ENCODE assay signal across 9 cellular contexts in the genomic region with DNA sequence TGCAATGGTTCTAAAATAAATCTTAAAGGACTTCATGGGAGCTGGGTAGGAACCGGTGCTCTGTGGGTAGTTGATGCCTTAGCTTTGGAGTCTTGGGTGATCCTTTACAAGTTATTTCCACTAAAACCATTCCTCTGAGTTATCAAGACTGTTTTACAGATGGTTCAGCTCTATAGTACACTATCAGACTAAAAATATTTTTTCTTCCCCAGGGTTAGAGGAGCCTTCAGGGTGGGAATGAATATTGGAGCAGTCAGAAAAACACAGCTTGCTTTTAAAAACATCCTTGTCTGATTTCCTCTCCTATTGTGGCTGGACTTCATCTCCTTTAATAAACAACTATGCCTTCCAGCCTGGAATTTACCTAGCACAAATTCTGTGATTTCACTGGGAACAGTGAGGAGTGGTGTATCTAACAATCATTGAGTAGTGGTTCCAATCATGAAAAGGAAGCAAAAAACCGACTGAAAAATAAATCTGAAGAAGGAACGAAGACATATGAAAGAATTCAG.
DNase-seq lines count a peak whose midpoint lies in the region; ATAC-seq, FAIRE-seq and TF ChIP-seq lines count a peak whose summit lies in the region.
"Had no signal": no experiment of that assay in that cellular context is flagged by ENCODE, and none has a peak within 500 bp of the region (broad histone marks: within the 10 kb centered on the region; RNA-seq: fewer than 3 reads in every experiment).

No MANE protein-coding gene starts in this region.

- 52% methylated on average over 3 of the region's 3 CpGs for whole genome bisulfite sequencing in mammary epithelial cell (ENCODE audit: low coverage, missing lambda C conversion rate)
- 41% methylated on average over 3 of the region's 3 CpGs for WGBS in urinary bladder

- H3K4me1 Mint-ChIP-seq in MCF 10A (ENCODE audit: insufficient read depth, unreplicated experiment): peaks cover 39% of the 10 kb centered on the region
- peaks cover 54 to 96% (median 90%) of the 10 kb centered on the region in 7 donors for H3K4me1 Mint-ChIP-seq in naive thymus-derived CD4-positive, alpha-beta T cell
- peaks cover 24% of the 10 kb centered on the region for H3K4me1 Mint-ChIP-seq in GM23338

- H3F3A ChIP-seq in GM23338 (replicated peaks; ENCODE audit: low read depth): no peaks in the 10 kb centered on the region

- dilution Hi-C loops in mammary epithelial cell (cut with HindIII; ENCODE audit: low sequenced_read_pairs): no loop called here

- BruUV-seq in MCF 10A (replicated peaks; lab: Mats Ljungman, UMichigan) (no TSS peak), mammary epithelial cell (replicated peaks; lab: Mats Ljungman, UMichigan) (no TSS peak)

- H3K4me1 ChIP-seq in mammary epithelial cell (ENCODE audit: insufficient read depth, low read length) (peaks cover 34% of the 10 kb centered on the region), urinary bladder (ENCODE audit: insufficient read depth) (peaks cover 3% of the 10 kb centered on the region), GM23338 (ENCODE audit: insufficient read depth) (peaks cover 11% of the 10 kb centered on the region)
- peaks cover 0 to 79% of the 10 kb centered on the region in 2 donors for H3K4me1 ChIP-seq in naive thymus-derived CD4-positive, alpha-beta T cell (ENCODE audit: control insufficient read depth in 2 of 2, insufficient read depth in 2 of 2, low read length in 2 of 2)

- H3K36me3 ChIP-seq in mammary epithelial cell (ENCODE audit: insufficient read depth, low read length) (no peaks in the 10 kb centered on the region), urinary bladder (ENCODE audit: insufficient read depth) (no peaks in the 10 kb centered on the region), GM23338 (ENCODE audit: insufficient read depth) (no peaks in the 10 kb centered on the region)
- peaks cover 0 to 9% (median 0%) of the 10 kb centered on the region in 3 experiments for H3K36me3 ChIP-seq in naive thymus-derived CD4-positive, alpha-beta T cell (ENCODE audit: control insufficient read depth in 2 of 3, insufficient read depth in 3 of 3, low read length in 3 of 3)

- H3K27me3 Mint-ChIP-seq in MCF 10A (ENCODE audit: insufficient read depth, unreplicated experiment) (no peaks in the 10 kb centered on the region), GM23338 (ENCODE audit: insufficient read depth, low read depth, poor library complexity) (peaks cover 2% of the 10 kb centered on the region)
- H3K27me3 Mint-ChIP-seq in naive thymus-derived CD4-positive, alpha-beta T cell: no peaks in the 10 kb centered on the region

- no peaks in the 10 kb centered on the region for H4K20me1 ChIP-seq in mammary epithelial cell (ENCODE audit: insufficient read depth, low read length)
- no peaks in the 10 kb centered on the region for H4K20me1 ChIP-seq in GM23338 (replicated peaks; ENCODE audit: insufficient read depth)

- peak overlapping the region; percentile 43 for H3K4me3 Mint-ChIP-seq in MCF 10A (ENCODE audit: unreplicated experiment)
- H3K4me3 Mint-ChIP-seq in naive thymus-derived CD4-positive, alpha-beta T cell: peak overlapping the region in 9 of 10 donors; percentile 1 to 73 (median 62)
- no peak overlapping the region for H3K4me3 Mint-ChIP-seq in GM23338
- H3K4me3 Mint-ChIP-seq: activated T-helper 1 cell treated with anti-CD3 and anti-CD28 coated beads, Interleukin-12 subunit alpha, Interleukin-12 subunit beta, Interleukin-2, Interleukin-4 antibody, amounts not matched to agents 30 ng/mL and 10 ng/mL and 1 ng/mL, durations not matched to agents 14 hours and 24 hours and 36 hours had no signal

- FAIRE-seq in GM19239 (lab: Jason Lieb, UNC): no peak

- H3K9me2 ChIP-seq in GM23338 (ENCODE audit: insufficient read depth): peaks cover 8% of the 10 kb centered on the region; the same call in 1 of the 2 replicates

- H3K9ac ChIP-seq in mammary epithelial cell (ENCODE audit: insufficient read depth, low read length): no peak overlapping the region

- H3K27ac ChIP-seq in mammary epithelial cell (ENCODE audit: insufficient read depth, low read depth, low read length) (no peak overlapping the region), urinary bladder (ENCODE audit: low read depth) (peak overlapping the region; percentile 65), GM23338 (ENCODE audit: low read depth) (no peak overlapping the region)
- H3K27ac ChIP-seq in naive thymus-derived CD4-positive, alpha-beta T cell (ENCODE audit: low read depth, low read length): peak overlapping the region; percentile 43

- H3K27ac Mint-ChIP-seq in MCF 10A (ENCODE audit: low read depth, unreplicated experiment): peak overlapping the region; percentile 88
- H3K27ac Mint-ChIP-seq in naive thymus-derived CD4-positive, alpha-beta T cell: peak overlapping the region in 8 of 9 donors; percentile 60 to 92 (median 82)
- H3K27ac Mint-ChIP-seq in GM23338: no peak overlapping the region
- H3K27ac Mint-ChIP-seq: activated T-helper 1 cell treated with anti-CD3 and anti-CD28 coated beads, Interleukin-12 subunit alpha, Interleukin-12 subunit beta, Interleukin-2, Interleukin-4 antibody, amounts not matched to agents 30 ng/mL and 10 ng/mL and 1 ng/mL, durations not matched to agents 14 hours and 24 hours and 36 hours had no signal

- POLR2A ChIA-PET in MCF 10A (lab: Yijun Ruan, JAX): interaction anchor here (0.5 to 18.1 kb wide), 6 partner anchors 13 to 1880 kb away, joined by 3 to 481 read pairs (median 3); no protein-coding TSS in a partner anchor
- POLR2A ChIA-PET in naive thymus-derived CD4-positive, alpha-beta T cell (lab: Charles Lee): interaction anchor here (0.8 to 14.5 kb wide), 3 partner anchors 9 to 22 kb away, joined by 4 to 189 read pairs (median 5); no protein-coding TSS in a partner anchor

- no peaks in the 10 kb centered on the region for H3K27me3 ChIP-seq in mammary epithelial cell (ENCODE audit: insufficient read depth, low read length)
- H3K27me3 ChIP-seq in naive thymus-derived CD4-positive, alpha-beta T cell (ENCODE audit: control insufficient read depth in 2 of 2, insufficient read depth in 2 of 2, low read length in 2 of 2): no peaks in the 10 kb centered on the region
- no peaks in the 10 kb centered on the region for H3K27me3 ChIP-seq in GM23338 (ENCODE audit: insufficient read depth)

- H3K4me2 ChIP-seq in mammary epithelial cell (ENCODE audit: insufficient read depth, low read depth, low read length): no peak overlapping the region
- no peak overlapping the region for H3K4me2 ChIP-seq in GM23338

- TF ChIP-seq CTCF in MCF 10A (IDR thresholded peaks at IDR 0.05; ENCODE audit: unreplicated experiment) (no peak), mammary epithelial cell (conservative IDR thresholded peaks at IDR 0.05 in 1 of 2, IDR thresholded peaks at IDR 0.05 in 1 of 2; ENCODE audit: extremely low read depth in 1 of 2, insufficient read depth in 1 of 2, low read depth in 1 of 2, low read length in 2 of 2) (no peak), GM23338 (conservative IDR thresholded peaks at IDR 0.05; ENCODE audit: low read depth in 2 of 2) (no peak)

- H3K79me2 ChIP-seq in mammary epithelial cell (ENCODE audit: insufficient read depth, low read length): peaks cover 17% of the 10 kb centered on the region
- H3K79me2 ChIP-seq in GM23338 (replicated peaks; ENCODE audit: insufficient read depth): peaks cover 12% of the 10 kb centered on the region

- no peaks in the 10 kb centered on the region for H3K9me3 ChIP-seq in mammary epithelial cell (replicated peaks; ENCODE audit: insufficient read depth, low read length)
- H3K9me3 ChIP-seq in naive thymus-derived CD4-positive, alpha-beta T cell (ENCODE audit: control insufficient read depth in 2 of 3, low read length in 3 of 3): no peaks in the 10 kb centered on the region

- no peak for ATAC-seq in naive thymus-derived CD4-positive, alpha-beta T cell
- no peak for ATAC-seq in GM23338
- no peak for ATAC-seq in HG02623 (IDR thresholded peaks at IDR 0.05; ENCODE audit: unreplicated experiment)

- no peak overlapping the region for H3K4me3 ChIP-seq in mammary epithelial cell (replicated peaks in 1 of 3; ENCODE audit: insufficient read depth in 1 of 3, low read depth in 2 of 3, low read length in 3 of 3)
- no peak overlapping the region for H3K4me3 ChIP-seq in naive thymus-derived CD4-positive, alpha-beta T cell (ENCODE audit: low read length)
- no peak overlapping the region for H3K4me3 ChIP-seq in urinary bladder (ENCODE audit: low read depth, low read length)
- H3K4me3 ChIP-seq in GM23338: no peak overlapping the region

- in situ Hi-C loops in mammary epithelial cell (cut with MboI; ENCODE audit: low sequenced_read_pairs in 2 of 2): no loop called here

- DNase-seq in MCF 10A (ENCODE audit: unreplicated experiment) (no peak), mammary epithelial cell (no peak), dermis blood vessel endothelial cell (peak; percentile 58), GM19239 (ENCODE audit: insufficient read length, low spot score) (no peak), GM23338 (ENCODE audit: low spot score) (no peak)
- no peak for DNase-seq in naive thymus-derived CD4-positive, alpha-beta T cell

- intact Hi-C loops in MCF 10A (cut with micrococcal nuclease): no loop called here
- intact Hi-C loops in mammary epithelial cell (cut with micrococcal nuclease): no loop called here
- intact Hi-C loops in naive thymus-derived CD4-positive, alpha-beta T cell (cut with micrococcal nuclease): no loop called here

- no peaks in the 10 kb centered on the region for H3K9me3 Mint-ChIP-seq in MCF 10A (ENCODE audit: unreplicated experiment)
- peaks cover 0 to 6% (median 0%) of the 10 kb centered on the region in 11 donors for H3K9me3 Mint-ChIP-seq in naive thymus-derived CD4-positive, alpha-beta T cell
- no peaks in the 10 kb centered on the region for H3K9me3 Mint-ChIP-seq in GM23338
- H3K9me3 Mint-ChIP-seq: activated T-helper 1 cell treated with anti-CD3 and anti-CD28 coated beads, Interleukin-12 subunit alpha, Interleukin-12 subunit beta, Interleukin-2, Interleukin-4 antibody, amounts not matched to agents 30 ng/mL and 10 ng/mL and 1 ng/mL, durations not matched to agents 14 hours and 24 hours and 36 hours had no signal

- CTCF ChIA-PET in MCF 10A (lab: Yijun Ruan, JAX) (interaction anchor here (0.7 to 1.4 kb wide), 6 partner anchors 11 to 43 kb away, joined by 3 to 7 read pairs (median 4); no protein-coding TSS in a partner anchor), mammary epithelial cell (lab: Charles Lee; ENCODE audit: low non-redundant PET) (no interaction called here)
- CTCF ChIA-PET in naive thymus-derived CD4-positive, alpha-beta T cell (lab: Charles Lee): interaction anchor here (1.0 to 1.9 kb wide), 2 partner anchors 36 to 203 kb away, joined by 4 to 6 read pairs; no protein-coding TSS in a partner anchor

- H2AFZ ChIP-seq in mammary epithelial cell (ENCODE audit: low read depth, low read length) (no peak overlapping the region), GM23338 (no peak overlapping the region)

- H3K36me3 Mint-ChIP-seq in MCF 10A (ENCODE audit: insufficient read depth, unreplicated experiment): peaks cover 8% of the 10 kb centered on the region
- H3K36me3 Mint-ChIP-seq in naive thymus-derived CD4-positive, alpha-beta T cell: peaks cover 0 to 47% (median 28%) of the 10 kb centered on the region in 5 donors
- H3K36me3 Mint-ChIP-seq in GM23338 (ENCODE audit: low read depth): no peaks in the 10 kb centered on the region

TF ChIP-seq in GM23338, 12 proteins besides CTCF, POLR2A, EP300 and RAD21 (continues in another document):
- TF ChIP-seq CREB1 (CRISPR knock-in tag; IDR thresholded peaks at IDR 0.05; ENCODE audit: low read depth) (no peak), EZH2 (IDR thresholded peaks at IDR 0.05; ENCODE audit: low read depth, unreplicated experiment) (no peak), POLR2AphosphoS5 (IDR thresholded peaks at IDR 0.05; ENCODE audit: low read depth) (no peak)

Comparison
In these comparisons a context has a peak if more than half of its experiments do, and no peak if none do; other contexts are left out.
1. H3K27ac ChIP-seq: peak in naive thymus-derived CD4-positive, alpha-beta T cell (single experiment) and urinary bladder (single experiment); none in mammary epithelial cell (single experiment) and GM23338 (single experiment).